ENCODE assay signal across 2 cellular contexts in genomic region chr13:39777021-39777420, GRCh38.
A peak's percentile ranks its signal among the peaks of the same experiment; 100 is the strongest.
TF ChIP-seq lines count a peak whose summit lies in the region.

No MANE protein-coding gene starts in this region.

TF ChIP-seq in HepG2, 621 proteins besides CTCF, POLR2A, EP300 and RAD21:
- no peak for TF ChIP-seq RFX1 (IDR thresholded peaks at IDR 0.05)
- TF ChIP-seq MAFF (IDR thresholded peaks at IDR 0.05; ENCODE audit: low read depth, low read length) = peak; percentile 31; the same call in 1 of the 2 replicates
- peak; percentile 44 to 46; a peak in 2 of 4 replicates for TF ChIP-seq MAFK (conservative IDR thresholded peaks at IDR 0.05 in 1 of 2, IDR thresholded peaks at IDR 0.05 in 1 of 2; ENCODE audit: low read length in 2 of 2)

TF ChIP-seq in IMR-90, 13 proteins besides CTCF, POLR2A, EP300 and RAD21:
- TF ChIP-seq FOS (IDR thresholded peaks at IDR 0.05; ENCODE audit: low read depth, low read length) = no peak
- TF ChIP-seq ELK1 (IDR thresholded peaks at IDR 0.05; ENCODE audit: borderline replicate concordance, low read depth, low read length) = no peak
- TF ChIP-seq MAFK (IDR thresholded peaks at IDR 0.05; ENCODE audit: low read depth, low read length) = peak; percentile 48
